Comparison of ENCODE assay signal across 28 cellular contexts in the genomic region with DNA sequence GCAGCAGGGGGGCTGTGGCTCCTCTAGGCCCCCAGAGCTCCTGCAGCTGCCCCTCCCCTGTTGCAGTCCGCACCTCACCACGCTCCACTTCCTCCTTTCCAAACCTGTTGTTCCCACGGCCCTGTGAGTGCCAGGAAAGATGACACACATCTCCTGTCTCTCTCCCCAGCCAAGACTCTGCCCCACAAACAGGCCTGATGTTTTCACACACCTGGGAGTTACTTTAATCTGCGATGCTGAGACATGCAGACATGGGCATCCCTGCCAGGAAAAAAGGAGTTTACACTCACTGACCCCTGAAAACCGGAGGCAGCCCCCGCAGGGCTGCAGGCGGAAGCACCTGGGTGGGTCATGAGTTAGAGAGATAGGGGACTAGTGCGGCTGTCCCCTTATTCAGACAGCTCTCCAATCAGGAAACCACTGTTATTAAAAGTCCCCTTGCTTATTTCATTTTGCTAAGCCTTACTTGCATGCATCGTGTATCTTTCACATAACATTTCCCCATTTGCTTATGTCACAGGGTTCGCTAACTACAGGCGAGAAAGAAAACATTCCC.
DNase-seq lines count a peak whose midpoint lies in the region; ATAC-seq and TF ChIP-seq lines count a peak whose summit lies in the region.
"Had no signal": no experiment of that assay in that cellular context is flagged by ENCODE, and none has a peak within 500 bp of the region (broad histone marks: within the 10 kb centered on the region; RNA-seq: fewer than 3 reads in every experiment).

No MANE protein-coding gene starts in this region.

- H2AK5ac ChIP-seq in neuronal stem cell (ENCODE audit: low read depth, low read length) = no peak overlapping the region

- H3K4me3 ChIP-seq in BLaER1 treated with 17β-estradiol and CSF1 and Interleukin-3, amounts not matched to agents 10 nM and 100 nM = peak overlapping the region in 4 of 10 experiments; percentile 19 to 47 (median 31); a peak in 4 of 20 replicates
- H3K4me3 ChIP-seq in neuronal stem cell (ENCODE audit: low read length in 2 of 2) (no peak overlapping the region), psoas muscle (no peak overlapping the region)
- H3K4me3 ChIP-seq: esophagus muscularis mucosa, heart left ventricle had no signal

- no peak for TF ChIP-seq CTCF in psoas muscle (IDR thresholded peaks at IDR 0.05)

- peaks cover 28 to 94% (median 78%) of the 10 kb centered on the region in 10 experiments for H3K4me1 ChIP-seq in BLaER1 treated with 17β-estradiol and CSF1 and Interleukin-3, amounts not matched to agents 10 nM and 100 nM
- H3K4me1 ChIP-seq in neuronal stem cell (ENCODE audit: control insufficient read depth in 2 of 2, insufficient read depth in 1 of 2, low read depth in 1 of 2, low read length in 2 of 2) (no peaks in the 10 kb centered on the region), psoas muscle (no peaks in the 10 kb centered on the region)
- H3K4me1 ChIP-seq: esophagus muscularis mucosa, foreskin keratinocyte, heart left ventricle had no signal

- DNase-seq in NCI-H69 (lab: John Stamatoyannopoulos, UW) (peak; percentile 12), neuronal stem cell (ENCODE audit: low spot score) (no peak), NCI-H1092 (lab: John Stamatoyannopoulos, UW) (no peak), psoas muscle (no peak)
- DNase-seq: activated CD4-positive, alpha-beta T cell treated with anti-CD3 and anti-CD28 coated beads for 48 hours; activated CD8-positive, alpha-beta memory T cell treated with anti-CD3 and anti-CD28 coated beads, Interleukin-2, amount 10 ng/mL, durations not matched to agents 7 days and 5 days; activated naive CD4-positive, alpha-beta T cell treated with anti-CD3 and anti-CD28 coated beads, Interleukin-2, amount 10 ng/mL, durations not matched to agents 7 days and 5 days; activated T-cell treated with anti-CD3 and anti-CD28 coated beads, Interleukin-2, amount 50 U/mL, for 72 hours; brain microvascular endothelial cell; COR-L47; effector memory CD8-positive, alpha-beta T cell; GDM1; heart left ventricle; Karpas-422; left cardiac atrium; mesendoderm; MV-4-11; NCI-H1694 treated with DMSO at 0.1 percent for 48 hours; NCI-H510A; retina; SHP77 treated with DMSO at 0.1 percent for 48 hours; stimulated activated CD4-positive, alpha-beta T cell treated with anti-CD3 and anti-CD28 coated beads, Interleukin-2, amount 100 ng/mL, for 24 hours had no signal

- no peaks in the 10 kb centered on the region for H4K20me1 ChIP-seq in BLaER1 treated with 17β-estradiol and CSF1 and Interleukin-3, amounts not matched to agents 10 nM and 100 nM

- peak overlapping the region; percentile 36 for H3K18ac ChIP-seq in neuronal stem cell (ENCODE audit: low read length)

- H3K79me1 ChIP-seq in neuronal stem cell (ENCODE audit: low read depth, low read length) = no peaks in the 10 kb centered on the region

- H2BK15ac ChIP-seq in neuronal stem cell (ENCODE audit: low read length) = no peak overlapping the region

- WGBS in neuronal stem cell (ENCODE audit: extremely low coverage in 2 of 2, insufficient read length in 2 of 2, insufficient replicate concordance in 1 of 2), 2 donors = no CpG with 5 or more reads among the region's 11 CpGs
- WGBS in psoas muscle, 3 donors = 54 to 59% (median 59%) methylated on average over 11 of the region's 11 CpGs

- H4K91ac ChIP-seq in neuronal stem cell (ENCODE audit: low read depth, low read length, poor library complexity) = no peak overlapping the region

- H3K23ac ChIP-seq in neuronal stem cell (ENCODE audit: low read depth, low read length, poor library complexity) = no peak overlapping the region

- H3K27ac ChIP-seq in BLaER1 treated with 17β-estradiol and CSF1 and Interleukin-3, amounts not matched to agents 10 nM and 100 nM = peak overlapping the region in 8 of 11 experiments; percentile 14 to 80 (median 64); a peak in 15 of 22 replicates
- H3K27ac ChIP-seq in neuronal stem cell (replicated peaks; ENCODE audit: low read length) (no peak overlapping the region), psoas muscle (no peak overlapping the region)
- H3K27ac ChIP-seq: brain microvascular endothelial cell, esophagus muscularis mucosa, foreskin keratinocyte, heart left ventricle had no signal

- no peak overlapping the region for H2BK5ac ChIP-seq in neuronal stem cell (ENCODE audit: low read length)

- H2BK12ac ChIP-seq in neuronal stem cell (ENCODE audit: low read length) = no peak overlapping the region

- 0 out of 22 replicates have a peak, but pooled peaks cover 0 to 6% (median 0%) of the 10 kb centered on the region in 11 experiments for H3K27me3 ChIP-seq in BLaER1 treated with 17β-estradiol and CSF1 and Interleukin-3, amounts not matched to agents 10 nM and 100 nM
- H3K27me3 ChIP-seq in neuronal stem cell (ENCODE audit: control insufficient read depth in 3 of 3, insufficient read depth in 3 of 3, low read depth in 1 of 3, low read length in 3 of 3) (no peaks in the 10 kb centered on the region), psoas muscle (ENCODE audit: insufficient read depth in 3 of 3, low read length in 2 of 3) (peaks cover 0 to 5% (median 2%) of the 10 kb centered on the region in 3 donors)
- H3K27me3 ChIP-seq: brain microvascular endothelial cell had no signal

- no peak overlapping the region for H2AFZ ChIP-seq in neuronal stem cell (ENCODE audit: low read length)

- intact Hi-C loops in psoas muscle (cut with DNase I) = no loop called here

- peak overlapping the region; percentile 42 for H3K4ac ChIP-seq in neuronal stem cell (ENCODE audit: low read length)

- no peak overlapping the region for H4K8ac ChIP-seq in neuronal stem cell (ENCODE audit: low read depth, low read length)

- no peaks in the 10 kb centered on the region for H3K36me3 ChIP-seq in BLaER1 treated with 17β-estradiol and CSF1 and Interleukin-3, amounts not matched to agents 10 nM and 100 nM
- H3K36me3 ChIP-seq in neuronal stem cell (replicated peaks in 1 of 2; ENCODE audit: control insufficient read depth in 2 of 2, insufficient read depth in 2 of 2, low read length in 2 of 2) (no peaks in the 10 kb centered on the region), psoas muscle (ENCODE audit: insufficient read depth in 1 of 2, low read depth in 1 of 2) (no peaks in the 10 kb centered on the region)
- H3K36me3 ChIP-seq: brain microvascular endothelial cell, esophagus muscularis mucosa, heart left ventricle had no signal

- H3K9me3 ChIP-seq in BLaER1 treated with 17β-estradiol and CSF1 and Interleukin-3, amounts not matched to agents 10 nM and 100 nM (replicated peaks in 1 of 11) = no peaks in the 10 kb centered on the region
- no peaks in the 10 kb centered on the region for H3K9me3 ChIP-seq in neuronal stem cell (replicated peaks in 1 of 2; ENCODE audit: control insufficient read depth in 2 of 2, insufficient read depth in 1 of 2, low read depth in 1 of 2, low read length in 2 of 2)
- H3K9me3 ChIP-seq in psoas muscle = peaks cover 3% of the 10 kb centered on the region
- H3K9me3 ChIP-seq: heart left ventricle had no signal

- no peak overlapping the region for H2BK120ac ChIP-seq in neuronal stem cell (ENCODE audit: low read depth, low read length)

- peak overlapping the region; percentile 30 to 90 (median 84) for H3K4me2 ChIP-seq in BLaER1 treated with 17β-estradiol and CSF1 and Interleukin-3, amounts not matched to agents 10 nM and 100 nM
- H3K4me2 ChIP-seq in neuronal stem cell (ENCODE audit: insufficient read depth, low read length, poor library complexity, severe bottlenecking) = no peak overlapping the region

- H3K9ac ChIP-seq in BLaER1 treated with 17β-estradiol and CSF1 and Interleukin-3, amounts not matched to agents 10 nM and 100 nM = peak overlapping the region in 7 of 11 experiments; percentile 10 to 68 (median 53); a peak in 12 of 22 replicates
- H3K9ac ChIP-seq in neuronal stem cell (ENCODE audit: low read depth, low read length, poor library complexity) = no peak overlapping the region

- ATAC-seq in esophagus mucosa = peak; percentile 19
- no peak for ATAC-seq in HG02981 (IDR thresholded peaks at IDR 0.05; ENCODE audit: unreplicated experiment)
- ATAC-seq in psoas muscle = no peak
- ATAC-seq in HG03097 (IDR thresholded peaks at IDR 0.05; ENCODE audit: low FRiP score, unreplicated experiment) = no peak
- ATAC-seq: activated CD8-positive, alpha-beta memory T cell treated with anti-CD3 and anti-CD28 coated beads, Interleukin-2, amount 10 ng/mL, durations not matched to agents 7 days and 5 days; activated T-cell treated with anti-CD3 and anti-CD28 coated beads, Interleukin-2, amount 50 U/mL, for 72 hours; effector memory CD8-positive, alpha-beta T cell; foreskin keratinocyte; heart left ventricle; left cardiac atrium had no signal

- no peak overlapping the region for H3K14ac ChIP-seq in neuronal stem cell (ENCODE audit: low read length)

Comparison
In these comparisons a context has a peak if more than half of its experiments do, and no peak if none do; other contexts are left out.
1. H3K27ac ChIP-seq: peak in BLaER1 treated with 17β-estradiol and CSF1 and Interleukin-3, amounts not matched to agents 10 nM and 100 nM (8 of 11); none in neuronal stem cell (single experiment) and psoas muscle (single experiment).